13 cellular contexts compared by ENCODE assay signal in genomic region chr6:31946370-31946885, GRCh38. TPM values are rescaled to one million over a fixed set of nuclear protein-coding genes. Genes with fewer than 3 reads are reported as not detected.
DNase-seq lines count a peak whose midpoint lies in the region; ATAC-seq and TF ChIP-seq lines count a peak whose summit lies in the region.
"Had no signal": no experiment of that assay in that cellular context is flagged by ENCODE, and none has a peak within 500 bp of the region (broad histone marks: within the 10 kb centered on the region; RNA-seq: fewer than 3 reads in every experiment).

No MANE protein-coding gene starts in this region.

- intact Hi-C loops in Caco-2 (cut with micrococcal nuclease; ENCODE audit: unreplicated experiment): no loop called here
- intact Hi-C loops in mammary epithelial cell (cut with micrococcal nuclease): loop anchor here (5.0 kb wide), 2 partner anchors 34 to 109 kb away; no protein-coding TSS in a partner anchor

- H3K4me1 ChIP-seq in Caco-2 (peaks cover 34% of the 10 kb centered on the region), mammary epithelial cell (ENCODE audit: insufficient read depth, low read length) (peaks cover 19% of the 10 kb centered on the region), skeletal muscle tissue (ENCODE audit: control insufficient read depth in 3 of 3, insufficient read depth in 3 of 3, low read length in 3 of 3) (peaks cover 15 to 21% (median 15%) of the 10 kb centered on the region in 3 donors)

- H3K36me3 Mint-ChIP-seq in Caco-2 (ENCODE audit: insufficient read depth, unreplicated experiment): peaks cover 27% of the 10 kb centered on the region
- H3K36me3 Mint-ChIP-seq in activated CD4-positive, alpha-beta T cell treated with anti-CD3 and anti-CD28 coated beads, Interleukin-2, amount 10 ng/mL, durations not matched to agents 7 days and 5 days (ENCODE audit: low read depth): peaks cover 3% of the 10 kb centered on the region
- H3K36me3 Mint-ChIP-seq: naive B cell had no signal

- peak overlapping the region; percentile 58 for H3K4me3 Mint-ChIP-seq in Caco-2 (ENCODE audit: unreplicated experiment)
- no peak overlapping the region for H3K4me3 Mint-ChIP-seq in activated CD4-positive, alpha-beta T cell treated with anti-CD3 and anti-CD28 coated beads, Interleukin-2, amount 10 ng/mL, durations not matched to agents 7 days and 5 days
- H3K4me3 Mint-ChIP-seq: naive B cell had no signal

- CTCF ChIA-PET in Caco-2 (lab: Charles Lee) (interaction anchor here (0.9 to 1.2 kb wide), 3 partner anchors 11 to 63 kb away, joined by 3 to 5 read pairs (median 4); partner anchors contain the start of gene SKIC2), mammary epithelial cell (lab: Charles Lee; ENCODE audit: low non-redundant PET) (no interaction called here)
- CTCF ChIA-PET in activated CD4-positive, alpha-beta T cell treated with anti-CD3 and anti-CD28 coated beads, Interleukin-2, amount 10 ng/mL, durations not matched to agents 7 days and 5 days (lab: Charles Lee): no interaction called here

- H3K9me3 ChIP-seq in Caco-2: no peaks in the 10 kb centered on the region
- no peaks in the 10 kb centered on the region for H3K9me3 ChIP-seq in mammary epithelial cell (replicated peaks; ENCODE audit: insufficient read depth, low read length)
- no peaks in the 10 kb centered on the region for H3K9me3 ChIP-seq in skeletal muscle tissue (ENCODE audit: control insufficient read depth in 3 of 3, low read length in 3 of 3)

- H4K20me1 ChIP-seq in mammary epithelial cell (ENCODE audit: insufficient read depth, low read length): no peaks in the 10 kb centered on the region

- peak overlapping the region; percentile 74 for H3K4me2 ChIP-seq in mammary epithelial cell (ENCODE audit: insufficient read depth, low read depth, low read length)

- BruUV-seq in Caco-2 (replicated peaks; lab: Mats Ljungman, UMichigan) (TSS peak; percentile 65), mammary epithelial cell (replicated peaks; lab: Mats Ljungman, UMichigan) (TSS peak; percentile 64)

- peak overlapping the region; percentile 87 for H2AFZ ChIP-seq in mammary epithelial cell (ENCODE audit: low read depth, low read length)

- POLR2A ChIA-PET in Caco-2 (lab: Charles Lee): interaction anchor here (0.6 to 1.6 kb wide), 9 partner anchors 12 to 548 kb away, joined by 3 to 19 read pairs (median 5); partner anchors contain the start of genes DXO, EHMT2, GPANK1 and NELFE
- POLR2A ChIA-PET in activated CD4-positive, alpha-beta T cell treated with anti-CD3 and anti-CD28 coated beads, Interleukin-2, amount 10 ng/mL, durations not matched to agents 7 days and 5 days (lab: Charles Lee): no interaction called here

- H3K9ac ChIP-seq in mammary epithelial cell (ENCODE audit: insufficient read depth, low read length) (peak overlapping the region; percentile 5), skeletal muscle tissue (ENCODE audit: low read depth in 1 of 3, low read length in 3 of 3) (peak overlapping the region; percentile 32 to 69 (median 36))

- H3K36me3 ChIP-seq in Caco-2 (ENCODE audit: control insufficient read depth, insufficient read depth, low read length): peaks cover under 1% of the 10 kb centered on the region; the same call in 1 of the 2 replicates
- H3K36me3 ChIP-seq in mammary epithelial cell (ENCODE audit: insufficient read depth, low read length): peaks cover under 1% of the 10 kb centered on the region
- peaks cover 3 to 9% (median 4%) of the 10 kb centered on the region in 3 donors for H3K36me3 ChIP-seq in skeletal muscle tissue (ENCODE audit: control insufficient read depth in 3 of 3, insufficient read depth in 3 of 3, low read length in 3 of 3)

- TF ChIP-seq CTCF in Caco-2 (IDR thresholded peaks at IDR 0.05; ENCODE audit: insufficient read depth in 1 of 2, low read depth in 1 of 2, low read length in 1 of 2, severe bottlenecking in 1 of 2, unreplicated experiment in 1 of 2): no peak
- TF ChIP-seq CTCF in mammary epithelial cell (conservative IDR thresholded peaks at IDR 0.05 in 1 of 2, IDR thresholded peaks at IDR 0.05 in 1 of 2; ENCODE audit: extremely low read depth in 1 of 2, insufficient read depth in 1 of 2, low read depth in 1 of 2, low read length in 2 of 2): no peak

- no peak overlapping the region for H3K27ac ChIP-seq in mammary epithelial cell (ENCODE audit: insufficient read depth, low read depth, low read length)
- H3K27ac ChIP-seq in layer of hippocampus (ENCODE audit: low read depth, low read length): peak overlapping the region; percentile 62
- peak overlapping the region; percentile 86 for H3K27ac ChIP-seq in skeletal muscle tissue (ENCODE audit: low read depth, low read length)

- peaks cover 43% of the 10 kb centered on the region for H3K4me1 Mint-ChIP-seq in Caco-2 (ENCODE audit: low read depth, unreplicated experiment)
- no peaks in the 10 kb centered on the region for H3K4me1 Mint-ChIP-seq in activated CD4-positive, alpha-beta T cell treated with anti-CD3 and anti-CD28 coated beads, Interleukin-2, amount 10 ng/mL, durations not matched to agents 7 days and 5 days

- peak overlapping the region; percentile 94 for H3K27ac Mint-ChIP-seq in Caco-2 (ENCODE audit: unreplicated experiment)
- H3K27ac Mint-ChIP-seq in activated CD4-positive, alpha-beta T cell treated with anti-CD3 and anti-CD28 coated beads, Interleukin-2, amount 10 ng/mL, durations not matched to agents 7 days and 5 days: no peak overlapping the region

- 74% methylated on average over 11 of the region's 11 CpGs for WGBS in mammary epithelial cell (ENCODE audit: low coverage, missing lambda C conversion rate)

- no peaks in the 10 kb centered on the region for H3K27me3 Mint-ChIP-seq in Caco-2 (ENCODE audit: insufficient read depth, unreplicated experiment)
- peaks cover 2% of the 10 kb centered on the region for H3K27me3 Mint-ChIP-seq in activated CD4-positive, alpha-beta T cell treated with anti-CD3 and anti-CD28 coated beads, Interleukin-2, amount 10 ng/mL, durations not matched to agents 7 days and 5 days

- in situ Hi-C loops in mammary epithelial cell (cut with MboI; ENCODE audit: low sequenced_read_pairs in 2 of 2): loop anchor here in 1 of 2 donors (5.0 kb wide), 1 partner anchor 39 kb away; no protein-coding TSS in a partner anchor

- ATAC-seq in HG02970 (IDR thresholded peaks at IDR 0.05; ENCODE audit: low FRiP score, unreplicated experiment): no peak

- no peaks in the 10 kb centered on the region for H3K9me3 Mint-ChIP-seq in Caco-2 (ENCODE audit: unreplicated experiment)
- H3K9me3 Mint-ChIP-seq in activated CD4-positive, alpha-beta T cell treated with anti-CD3 and anti-CD28 coated beads, Interleukin-2, amount 10 ng/mL, durations not matched to agents 7 days and 5 days: no peaks in the 10 kb centered on the region
- H3K9me3 Mint-ChIP-seq: naive B cell had no signal

- H3K79me2 ChIP-seq in mammary epithelial cell (ENCODE audit: insufficient read depth, low read length): no peaks in the 10 kb centered on the region

- H3K27me3 ChIP-seq in Caco-2 (replicated peaks; ENCODE audit: control insufficient read depth, insufficient read depth, low read length) (no peaks in the 10 kb centered on the region), mammary epithelial cell (ENCODE audit: insufficient read depth, low read length) (no peaks in the 10 kb centered on the region), layer of hippocampus (ENCODE audit: control insufficient read depth, insufficient read depth, low read length) (no peaks in the 10 kb centered on the region), skeletal muscle tissue (ENCODE audit: control insufficient read depth in 3 of 3, insufficient read depth in 3 of 3, low read length in 3 of 3) (peaks cover 12 to 32% (median 21%) of the 10 kb centered on the region in 3 donors)

- no peak for DNase-seq in Caco-2
- DNase-seq in mammary epithelial cell: no peak
- DNase-seq in germinal center (ENCODE audit: low spot score): no peak
- DNase-seq in activated CD4-positive, alpha-beta T cell treated with anti-CD3 and anti-CD28 coated beads, Interleukin-2, amount 10 ng/mL, durations not matched to agents 7 days and 5 days: no peak
- no peak for DNase-seq in COLO829 (ENCODE audit: low spot score)
- DNase-seq: anterior cingulate cortex, naive B cell, NCI-H1105, NCI-H524, SHP77 had no signal

- dilution Hi-C loops in mammary epithelial cell (cut with HindIII; ENCODE audit: low sequenced_read_pairs): loop anchor here (5.0 kb wide), 1 partner anchor 39 kb away; no protein-coding TSS in a partner anchor

- H3K4me3 ChIP-seq in Caco-2 (ENCODE audit: low read depth, low read length): peak overlapping the region; percentile 33
- no peak overlapping the region for H3K4me3 ChIP-seq in mammary epithelial cell (replicated peaks in 1 of 3; ENCODE audit: insufficient read depth in 1 of 3, low read depth in 2 of 3, low read length in 3 of 3)
- peak overlapping the region in 1 of 3 donors; percentile 57 for H3K4me3 ChIP-seq in skeletal muscle tissue (ENCODE audit: low read length in 3 of 3)

RNA-seq across cellular contexts. Expression of gene CFB, which starts 0.5 kb away (rescaled TPM):
- total RNA-seq in Caco-2 (2022): 31.0 and 32.1 TPM in 2 replicates
- 1 to 10 TPM; 1.7 to 7.9 TPM for total RNA-seq in mammary epithelial cell
- 2.0 TPM for polyA plus RNA-seq in mammary epithelial cell
- polyA minus RNA-seq in mammary epithelial cell: 36.6 TPM
- 3.7 TPM for total RNA-seq in skeletal muscle tissue
- under 1 TPM in 1 of 2 experiments, not detected in 1; 0.37 TPM for total RNA-seq in activated CD4-positive, alpha-beta T cell treated with anti-CD3 and anti-CD28 coated beads, Interleukin-2, amount 10 ng/mL, durations not matched to agents 7 days and 5 days

RNA-seq across cellular contexts. Expression of gene NELFE, which starts 12.3 kb away (rescaled TPM):
- total RNA-seq in Caco-2 (2022) (75.3 and 82.0 TPM in 2 replicates), mammary epithelial cell (10 to 100 TPM; 69.7 to 77.7 TPM), skeletal muscle tissue (61.6 TPM)
- polyA plus RNA-seq in mammary epithelial cell: 64.6 TPM
- 62.5 TPM for polyA minus RNA-seq in mammary epithelial cell
- 10 to 100 TPM; 65.2 to 72.3 TPM for total RNA-seq in activated CD4-positive, alpha-beta T cell treated with anti-CD3 and anti-CD28 coated beads, Interleukin-2, amount 10 ng/mL, durations not matched to agents 7 days and 5 days

RNA-seq across cellular contexts. Expression of gene SKIC2, which starts 12.5 kb away (rescaled TPM):
- total RNA-seq in Caco-2 (2022) (70.0 and 77.9 TPM in 2 replicates), mammary epithelial cell (10 to 100 TPM; 46.7 to 51.1 TPM), skeletal muscle tissue (25.1 TPM)
- polyA plus RNA-seq in mammary epithelial cell: 35.4 TPM
- 92.8 TPM for polyA minus RNA-seq in mammary epithelial cell
- 100 to 1,000 TPM in 1 of 2 experiments, 10 to 100 TPM in 1; 88.0 to 101 TPM for total RNA-seq in activated CD4-positive, alpha-beta T cell treated with anti-CD3 and anti-CD28 coated beads, Interleukin-2, amount 10 ng/mL, durations not matched to agents 7 days and 5 days

RNA-seq across cellular contexts. Expression of gene C2, which starts 18.9 kb away (rescaled TPM):
- total RNA-seq in Caco-2 (2022) (4.8 and 4.9 TPM in 2 replicates), mammary epithelial cell (under 1 TPM; 0.45 to 0.50 TPM), skeletal muscle tissue (8.4 TPM)
- not detected for polyA plus RNA-seq in mammary epithelial cell
- not detected for polyA minus RNA-seq in mammary epithelial cell
- 1 to 10 TPM in 1 of 2 experiments, under 1 TPM in 1; 0.57 to 1.3 TPM for total RNA-seq in activated CD4-positive, alpha-beta T cell treated with anti-CD3 and anti-CD28 coated beads, Interleukin-2, amount 10 ng/mL, durations not matched to agents 7 days and 5 days

RNA-seq across cellular contexts. Expression of gene DXO, which starts 25.5 kb away (rescaled TPM):
- total RNA-seq in Caco-2 (2022) (22.4 and 23.7 TPM in 2 replicates), mammary epithelial cell (10 to 100 TPM; 15.7 to 24.1 TPM), skeletal muscle tissue (4.7 TPM)
- polyA plus RNA-seq in mammary epithelial cell: 13.4 TPM
- polyA minus RNA-seq in mammary epithelial cell: 14.6 TPM
- total RNA-seq in activated CD4-positive, alpha-beta T cell treated with anti-CD3 and anti-CD28 coated beads, Interleukin-2, amount 10 ng/mL, durations not matched to agents 7 days and 5 days: 10 to 100 TPM; 20.4 to 21.8 TPM
